In genomic region chr6:22906091-22906549, GRCh38 we compare ENCODE assay signal across 9 cellular contexts.
DNase-seq lines count a peak whose midpoint lies in the region; ATAC-seq, FAIRE-seq and TF ChIP-seq lines count a peak whose summit lies in the region.
"Had no signal": no experiment of that assay in that cellular context is flagged by ENCODE, and none has a peak within 500 bp of the region (broad histone marks: within the 10 kb centered on the region; RNA-seq: fewer than 3 reads in every experiment).

No MANE protein-coding gene starts in this region.

- peaks cover 5% of the 10 kb centered on the region for H3K4me1 Mint-ChIP-seq in glutamatergic neuron (ENCODE audit: low read depth, unreplicated experiment)
- H3K4me1 Mint-ChIP-seq in naive thymus-derived CD4-positive, alpha-beta T cell, result no peaks in the 10 kb centered on the region
- no peaks in the 10 kb centered on the region for H3K4me1 Mint-ChIP-seq in CD8-positive, alpha-beta T cell (ENCODE audit: low read depth)

- H3K27me3 Mint-ChIP-seq in glutamatergic neuron (ENCODE audit: unreplicated experiment), result peaks cover 2% of the 10 kb centered on the region
- no peaks in the 10 kb centered on the region for H3K27me3 Mint-ChIP-seq in naive thymus-derived CD4-positive, alpha-beta T cell
- peaks cover 2% of the 10 kb centered on the region for H3K27me3 Mint-ChIP-seq in CD8-positive, alpha-beta T cell (ENCODE audit: low read depth)

- no peak for TF ChIP-seq EP300 in SK-N-SH (IDR thresholded peaks at IDR 0.05; ENCODE audit: borderline replicate concordance in 1 of 2, low read depth in 1 of 2, low read length in 1 of 2)

- H3F3A ChIP-seq in SK-N-SH (replicated peaks; ENCODE audit: insufficient read depth), result no peaks in the 10 kb centered on the region

- 90% methylated on average over 3 of the region's 3 CpGs for WGBS in SK-N-SH (ENCODE audit: low lambda C conversion rate)

- peak; percentile 55 for TF ChIP-seq CTCF in SK-N-SH (IDR thresholded peaks at IDR 0.05)
- peak; percentile 15 for TF ChIP-seq CTCF in glutamatergic neuron (IDR thresholded peaks at IDR 0.05; ENCODE audit: partially characterized antibody, unreplicated experiment)
- no peak for TF ChIP-seq CTCF in CD8-positive, alpha-beta T cell (IDR thresholded peaks at IDR 0.05)

- POLR2A ChIA-PET in SK-N-SH (lab: Yijun Ruan, JAX), result no interaction called here
- POLR2A ChIA-PET in naive thymus-derived CD4-positive, alpha-beta T cell (lab: Charles Lee), result no interaction called here
- POLR2A ChIA-PET in CD8-positive, alpha-beta T cell (lab: Charles Lee), result no interaction called here

- CTCF ChIA-PET in SK-N-SH (lab: Yijun Ruan, JAX), result no interaction called here
- CTCF ChIA-PET in naive thymus-derived CD4-positive, alpha-beta T cell (lab: Charles Lee), result interaction anchor here (0.9 kb wide), 1 partner anchor 12 kb away, joined by 3 read pairs; no protein-coding TSS in a partner anchor
- CTCF ChIA-PET in CD8-positive, alpha-beta T cell (lab: Charles Lee), result no interaction called here

- FAIRE-seq in H54 (lab: Jason Lieb, UNC), result peak; percentile 93

- no peaks in the 10 kb centered on the region for H3K36me3 ChIP-seq in SK-N-SH (replicated peaks in 1 of 2; ENCODE audit: control insufficient read depth in 1 of 2, insufficient read depth in 2 of 2, low read length in 1 of 2)
- H3K36me3 ChIP-seq in naive thymus-derived CD4-positive, alpha-beta T cell (ENCODE audit: control insufficient read depth in 2 of 3, insufficient read depth in 3 of 3, low read length in 3 of 3), result no peaks in the 10 kb centered on the region
- no peaks in the 10 kb centered on the region for H3K36me3 ChIP-seq in CD8-positive, alpha-beta T cell (ENCODE audit: insufficient read depth, low read length)

- no peak overlapping the region for H3K27ac ChIP-seq in SK-N-SH (ENCODE audit: low read depth in 2 of 2, low read length in 1 of 2)
- no peak overlapping the region for H3K27ac ChIP-seq in naive thymus-derived CD4-positive, alpha-beta T cell (ENCODE audit: low read depth, low read length)
- H3K27ac ChIP-seq in CD8-positive, alpha-beta T cell (ENCODE audit: low read depth, low read length), result no peak overlapping the region

- ATAC-seq in sciatic nerve, result peak; percentile 68
- ATAC-seq in naive thymus-derived CD4-positive, alpha-beta T cell, result no peak
- no peak for ATAC-seq in CD8-positive, alpha-beta T cell

- no peak for TF ChIP-seq POLR2A in H54 (IDR thresholded peaks at IDR 0.05; ENCODE audit: low read depth, low read length)

- H3K4me3 ChIP-seq in SK-N-SH (ENCODE audit: low read depth in 2 of 2, low read length in 1 of 2), result no peak overlapping the region
- no peak overlapping the region for H3K4me3 ChIP-seq in naive thymus-derived CD4-positive, alpha-beta T cell (ENCODE audit: low read length)
- no peak overlapping the region for H3K4me3 ChIP-seq in CD8-positive, alpha-beta T cell (ENCODE audit: low read depth, low read length)

- H3K27ac Mint-ChIP-seq in glutamatergic neuron (ENCODE audit: unreplicated experiment), result no peak overlapping the region
- no peak overlapping the region for H3K27ac Mint-ChIP-seq in naive thymus-derived CD4-positive, alpha-beta T cell
- no peak overlapping the region for H3K27ac Mint-ChIP-seq in CD8-positive, alpha-beta T cell

- H3K9me3 ChIP-seq in SK-N-SH, result no peaks in the 10 kb centered on the region
- H3K9me3 ChIP-seq in naive thymus-derived CD4-positive, alpha-beta T cell (ENCODE audit: control insufficient read depth in 2 of 3, low read length in 3 of 3), result no peaks in the 10 kb centered on the region
- no peaks in the 10 kb centered on the region for H3K9me3 ChIP-seq in CD8-positive, alpha-beta T cell (ENCODE audit: low read length)

- peak; percentile 34 for TF ChIP-seq RAD21 in SK-N-SH (IDR thresholded peaks at IDR 0.05; ENCODE audit: low read length)

- H3K9me2 ChIP-seq in SK-N-SH, result no peaks in the 10 kb centered on the region

- no peaks in the 10 kb centered on the region for H3K27me3 ChIP-seq in SK-N-SH (ENCODE audit: insufficient read depth)
- no peaks in the 10 kb centered on the region for H3K27me3 ChIP-seq in naive thymus-derived CD4-positive, alpha-beta T cell (ENCODE audit: control insufficient read depth in 2 of 2, insufficient read depth in 2 of 2, low read length in 2 of 2)
- no peaks in the 10 kb centered on the region for H3K27me3 ChIP-seq in CD8-positive, alpha-beta T cell (ENCODE audit: insufficient read depth, low read length)

- no peak overlapping the region for H3K4me2 ChIP-seq in SK-N-SH

- H3K4me3 Mint-ChIP-seq in glutamatergic neuron (ENCODE audit: unreplicated experiment), result no peak overlapping the region
- H3K4me3 Mint-ChIP-seq in naive thymus-derived CD4-positive, alpha-beta T cell, result no peak overlapping the region
- no peak overlapping the region for H3K4me3 Mint-ChIP-seq in CD8-positive, alpha-beta T cell

- H4K20me1 ChIP-seq in SK-N-SH (ENCODE audit: insufficient read depth), result no peaks in the 10 kb centered on the region

- peak; percentile 29 for DNase-seq in H54 (ENCODE audit: insufficient read length, low spot score)
- no peak for DNase-seq in SK-N-SH
- no peak for DNase-seq in glutamatergic neuron
- no peak for DNase-seq in sciatic nerve (ENCODE audit: low spot score)
- no peak for DNase-seq in SHP77 (lab: John Stamatoyannopoulos, UW)
- no peak for DNase-seq in pons (ENCODE audit: low spot score)
- no peak for DNase-seq in naive thymus-derived CD4-positive, alpha-beta T cell
- no peak for DNase-seq in CD8-positive, alpha-beta T cell
- DNase-seq: SIG-M5 had no signal

- no peak overlapping the region for H3K9ac ChIP-seq in SK-N-SH

- peaks cover 5% of the 10 kb centered on the region for H3K36me3 Mint-ChIP-seq in glutamatergic neuron (ENCODE audit: unreplicated experiment)
- no peaks in the 10 kb centered on the region for H3K36me3 Mint-ChIP-seq in naive thymus-derived CD4-positive, alpha-beta T cell
- no peaks in the 10 kb centered on the region for H3K36me3 Mint-ChIP-seq in CD8-positive, alpha-beta T cell

- no peaks in the 10 kb centered on the region for H3K79me2 ChIP-seq in SK-N-SH (ENCODE audit: insufficient read depth)

- no peak overlapping the region for H2AFZ ChIP-seq in SK-N-SH (ENCODE audit: low read depth)

- H3K4me1 ChIP-seq in SK-N-SH (ENCODE audit: control insufficient read depth in 1 of 2, insufficient read depth in 2 of 2, low read depth in 1 of 2, low read length in 1 of 2), result no peaks in the 10 kb centered on the region
- H3K4me1 ChIP-seq in naive thymus-derived CD4-positive, alpha-beta T cell (ENCODE audit: control insufficient read depth in 2 of 2, insufficient read depth in 2 of 2, low read length in 2 of 2), result no peaks in the 10 kb centered on the region
- no peaks in the 10 kb centered on the region for H3K4me1 ChIP-seq in CD8-positive, alpha-beta T cell (ENCODE audit: insufficient read depth, low read length)

- intact Hi-C loops in sciatic nerve (cut with DNase I), result no loop called here
- intact Hi-C loops in naive thymus-derived CD4-positive, alpha-beta T cell (cut with micrococcal nuclease), result no loop called here
- intact Hi-C loops in CD8-positive, alpha-beta T cell (cut with DNase I, micrococcal nuclease), result no loop called here

- peaks cover 3% of the 10 kb centered on the region for H3K9me3 Mint-ChIP-seq in glutamatergic neuron (ENCODE audit: unreplicated experiment)
- peaks cover 0 to 12% (median 2%) of the 10 kb centered on the region in 11 donors for H3K9me3 Mint-ChIP-seq in naive thymus-derived CD4-positive, alpha-beta T cell
- no peaks in the 10 kb centered on the region for H3K9me3 Mint-ChIP-seq in CD8-positive, alpha-beta T cell

TF ChIP-seq in SK-N-SH, 30 proteins besides CTCF, POLR2A, EP300 and RAD21:
- TF ChIP-seq GATA2 (CRISPR knock-in tag; IDR thresholded peaks at IDR 0.05), result no peak
- peak; percentile 27; the same call in 1 of the 2 replicates for TF ChIP-seq SMC3 (IDR thresholded peaks at IDR 0.05; ENCODE audit: low read depth, low read length)
